Comparison of ENCODE assay signal across 8 cellular contexts in genomic region chrX:49199906-49200771, GRCh38. TPM values are rescaled to one million over a fixed set of nuclear protein-coding genes. Genes with fewer than 3 reads are reported as not detected.
DNase-seq lines count a peak whose midpoint lies in the region; ATAC-seq and TF ChIP-seq lines count a peak whose summit lies in the region.

Gene SYP (minus strand): TSS chrX:49200193. CDS start chrX:49200186, 7 bp downstream.

- H3K4me3 ChIP-seq in H7 (ENCODE audit: insufficient read depth, low read depth, low read length), result peak within 1 kb of the TSS; percentile 42
- H3K4me3 ChIP-seq in ovary, result peak within 1 kb of the TSS; percentile 24
- H3K4me3 ChIP-seq in thoracic aorta, result peak within 1 kb of the TSS; percentile 70

- TF ChIP-seq POLR2A in ovary (IDR thresholded peaks at IDR 0.05), result peak; percentile 58

- ATAC-seq in thoracic aorta (ENCODE audit: insufficient number of reproducible peaks, low FRiP score, low read depth), result peak; percentile 79

- peak within 1 kb of the TSS; percentile 98 for H3K27ac Mint-ChIP-seq in glutamatergic neuron (ENCODE audit: unreplicated experiment)

- peaks cover 12% of the 10 kb centered on the region for H3K27me3 Mint-ChIP-seq in glutamatergic neuron (ENCODE audit: unreplicated experiment)

- peak within 1 kb of the TSS; percentile 95 for H3K4me3 Mint-ChIP-seq in glutamatergic neuron (ENCODE audit: unreplicated experiment)

- no peak for TF ChIP-seq EP300 in ovary (IDR thresholded peaks at IDR 0.05)

- H3K27me3 ChIP-seq in H7 (ENCODE audit: control insufficient read depth, insufficient read depth, low read length) (peaks cover 4% of the 10 kb centered on the region; the same call in 1 of the 2 replicates), ovary (no peaks in the 10 kb centered on the region), thoracic aorta (replicated peaks; ENCODE audit: insufficient read depth) (no peaks in the 10 kb centered on the region)

- intact Hi-C loops in ovary (cut with DNase I), result no loop called here

- DNase-seq in GF-D8 (lab: John Stamatoyannopoulos, UW) (peak; percentile 20), H7 (peak; percentile 96), M059J (ENCODE audit: low read depth) (peak; percentile 82), SK-N-DZ (ENCODE audit: low spot score) (peak; percentile 77), glutamatergic neuron (peak; percentile 90), ovary (peak; percentile 86 to 91 (median 90)), thoracic aorta (ENCODE audit: low spot score) (peak; percentile 57)
- peak; percentile 88 for DNase-seq in activated naive CD4-positive, alpha-beta T cell treated with anti-CD3 and anti-CD28 coated beads, Interleukin-2, amount 50 U/mL, for 16 hours

- no peaks in the 10 kb centered on the region for H3K4me1 ChIP-seq in ovary (ENCODE audit: insufficient read depth)
- H3K4me1 ChIP-seq in thoracic aorta (ENCODE audit: control insufficient read depth in 1 of 2, low read depth in 2 of 2), result peaks cover 4 to 11% of the 10 kb centered on the region in 2 donors

- 31 to 42% (median 41%) methylated on average over 46 to 61 of the region's 61 CpGs for WGBS in ovary, 3 donors

- H3K27ac ChIP-seq in ovary (no peak within 1 kb of the TSS), thoracic aorta (peak within 1 kb of the TSS; percentile 65 to 67)

- H3K4me1 Mint-ChIP-seq in glutamatergic neuron (ENCODE audit: low read depth, unreplicated experiment), result peaks cover 15% of the 10 kb centered on the region

- no peaks in the 10 kb centered on the region for H3K36me3 ChIP-seq in H7 (replicated peaks; ENCODE audit: control insufficient read depth, insufficient read depth, low read length)
- H3K36me3 ChIP-seq in ovary, result no peaks in the 10 kb centered on the region
- H3K36me3 ChIP-seq in thoracic aorta, result no peaks in the 10 kb centered on the region

- H3K9me3 Mint-ChIP-seq in glutamatergic neuron (ENCODE audit: unreplicated experiment), result peaks cover 12% of the 10 kb centered on the region

- peaks cover 8% of the 10 kb centered on the region for H3K36me3 Mint-ChIP-seq in glutamatergic neuron (ENCODE audit: unreplicated experiment)

- H3K9me3 ChIP-seq in ovary (no peaks in the 10 kb centered on the region), thoracic aorta (no peaks in the 10 kb centered on the region)

- TF ChIP-seq CTCF in glutamatergic neuron (IDR thresholded peaks at IDR 0.05; ENCODE audit: partially characterized antibody, unreplicated experiment) (no peak), ovary (IDR thresholded peaks at IDR 0.05) (no peak), thoracic aorta (IDR thresholded peaks at IDR 0.05) (no peak)

RNA-seq across cellular contexts. Expression of gene SYP, which starts in this region (rescaled TPM):
- total RNA-seq in H7 (2014; rRNA removed; shearing (Covaris generic)), result 1.7 and 1.9 TPM in 2 replicates
- 0.25 and 0.54 TPM in 2 replicates for total RNA-seq in M059J (2014; rRNA removed; shearing (Covaris generic))
- polyA plus RNA-seq in SK-N-DZ (2014; cell fraction: cytosol; rRNA removed), result 85.8 and 95.0 TPM in 2 replicates
- 34.6 and 45.1 TPM in 2 replicates for polyA plus RNA-seq in SK-N-DZ (2014; cell fraction: nucleus; rRNA removed)
- total RNA-seq in glutamatergic neuron (ENCODE audit: unreplicated experiment) (291 TPM), ovary (1 to 10 TPM in 6 of 7 donors, under 1 TPM in 1; 0.69 to 3.3 (median 1.3) TPM), thoracic aorta (1 to 10 TPM; 3.2 to 6.9 TPM)
- polyA plus RNA-seq in ovary, result 1 to 10 TPM; 1.9 to 3.1 TPM

Comparison
In these comparisons a context has a peak if more than half of its experiments do, and no peak if none do; other contexts are left out.
1. RNA of gene SYP (total RNA-seq): 291 TPM in glutamatergic neuron (single experiment); 3.2 to 6.9 TPM in thoracic aorta, 1.7 to 1.9 TPM in H7, 0.69 to 3.3 TPM in ovary and 0.25 to 0.54 TPM in M059J; every median in the first group is over 10 times any median in the second.
2. Peak in DNase-seq in M059J; RNA of the gene not detected or under 1 TPM.
3. DNase-seq: peak in every context shown above with its lines; median percentile 96 in H7; 90 in glutamatergic neuron; 90 in ovary; 88 in activated naive CD4-positive, alpha-beta T cell treated with anti-CD3 and anti-CD28 coated beads, Interleukin-2, amount 50 U/mL, for 16 hours; 82 in M059J; 77 in SK-N-DZ; 57 in thoracic aorta; 20 in GF-D8.
4. H3K27ac ChIP-seq: peak in thoracic aorta (2 of 2); none in ovary (0 of 2).
5. Peak in every context shown above with its lines, with median percentiles within 50 percentile points of each other: H3K4me3 ChIP-seq.